Comparison of ENCODE assay signal across 16 cellular contexts in genomic region chr9:18981471-18982245, GRCh38. TPM values are rescaled to one million over a fixed set of nuclear protein-coding genes. Genes with fewer than 3 reads are reported as not detected.
DNase-seq lines count a peak whose midpoint lies in the region; ATAC-seq and TF ChIP-seq lines count a peak whose summit lies in the region.
"Had no signal": no experiment of that assay in that cellular context is flagged by ENCODE, and none has a peak within 500 bp of the region (broad histone marks: within the 10 kb centered on the region; RNA-seq: fewer than 3 reads in every experiment).

No MANE protein-coding gene starts in this region.

- no peak overlapping the region for H3K4me3 ChIP-seq in GM23338
- H3K4me3 ChIP-seq in choroid plexus epithelial cell (ENCODE audit: low read depth, low read length) = no peak overlapping the region
- no peak overlapping the region for H3K4me3 ChIP-seq in mesendoderm (ENCODE audit: low read length)
- no peak overlapping the region for H3K4me3 ChIP-seq in SJCRH30
- H3K4me3 ChIP-seq: A549 had no signal

- no peak for TF ChIP-seq CTCF in GM23338 (conservative IDR thresholded peaks at IDR 0.05; ENCODE audit: low read depth in 2 of 2)
- no peak for TF ChIP-seq CTCF in choroid plexus epithelial cell (conservative IDR thresholded peaks at IDR 0.05; ENCODE audit: low read depth, low read length)

- peaks cover 11% of the 10 kb centered on the region for H3K27me3 Mint-ChIP-seq in GM23338 (ENCODE audit: insufficient read depth, low read depth, poor library complexity)

- no peak overlapping the region for H2BK5ac ChIP-seq in mesendoderm (ENCODE audit: low read length)

- H3K79me2 ChIP-seq in GM23338 (replicated peaks; ENCODE audit: insufficient read depth) = no peaks in the 10 kb centered on the region
- no peaks in the 10 kb centered on the region for H3K79me2 ChIP-seq in mesendoderm (ENCODE audit: control insufficient read depth, insufficient read depth, low read length)

- DNase-seq in GM23338 (ENCODE audit: low spot score) = no peak
- no peak for DNase-seq in HEK293T (ENCODE audit: extremely low spot score)
- peak; percentile 23 for DNase-seq in choroid plexus epithelial cell (ENCODE audit: low read depth)
- no peak for DNase-seq in mesendoderm
- no peak for DNase-seq in RPMI8226
- no peak for DNase-seq in SJCRH30
- no peak for DNase-seq in HuH-7.5 (ENCODE audit: low spot score)
- DNase-seq in T-helper 9 cell = no peak
- DNase-seq: BE2C; CD4-positive, alpha-beta memory T cell; DMS79; GDM1 had no signal

- H3K4me2 ChIP-seq in GM23338 = no peak overlapping the region
- H3K4me2 ChIP-seq in mesendoderm (ENCODE audit: low read length) = no peak overlapping the region
- H3K4me2 ChIP-seq: A549 had no signal

- H3K4me3 Mint-ChIP-seq in GM23338 = no peak overlapping the region
- H3K4me3 Mint-ChIP-seq: CD4-positive, alpha-beta memory T cell had no signal

- H2BK15ac ChIP-seq in mesendoderm (replicated peaks; ENCODE audit: low read depth) = no peak overlapping the region

- H3K36me3 ChIP-seq in GM23338 (ENCODE audit: insufficient read depth) (no peaks in the 10 kb centered on the region), mesendoderm (ENCODE audit: control insufficient read depth, insufficient read depth, low read length) (no peaks in the 10 kb centered on the region), SJCRH30 (no peaks in the 10 kb centered on the region)
- H3K36me3 ChIP-seq: BE2C had no signal

- no CpG with 5 or more reads among the region's 4 CpGs for WGBS in mesendoderm (ENCODE audit: extremely low coverage, insufficient coverage, low lambda C conversion rate)

- no peaks in the 10 kb centered on the region; the same call in 2 of the 3 replicates for H3K36me3 Mint-ChIP-seq in GM23338 (ENCODE audit: low read depth)
- H3K36me3 Mint-ChIP-seq: CD4-positive, alpha-beta memory T cell had no signal

- POLR2A ChIA-PET in HEK293T (lab: Yijun Ruan, JAX) = no interaction called here

- no peaks in the 10 kb centered on the region; the same call in 1 of the 3 replicates for H3K9me3 Mint-ChIP-seq in GM23338
- H3K9me3 Mint-ChIP-seq: CD4-positive, alpha-beta memory T cell had no signal

- no peak overlapping the region for H3K4ac ChIP-seq in mesendoderm (ENCODE audit: low read depth, low read length)

- H3K9me3 ChIP-seq in SJCRH30 (replicated peaks) = no peaks in the 10 kb centered on the region
- H3K9me3 ChIP-seq: A549, BE2C had no signal

- peak overlapping the region; percentile 13; the same call in 1 of the 2 replicates for H3K27ac Mint-ChIP-seq in GM23338
- H3K27ac Mint-ChIP-seq: CD4-positive, alpha-beta memory T cell had no signal

- H3K56ac ChIP-seq in mesendoderm (ENCODE audit: low read length) = no peak overlapping the region

- H4K5ac ChIP-seq in mesendoderm (ENCODE audit: low read length) = no peak overlapping the region

- H3K27ac ChIP-seq in GM23338 (ENCODE audit: low read depth) (no peak overlapping the region), mesendoderm (ENCODE audit: low read depth, low read length) (no peak overlapping the region), SJCRH30 (no peak overlapping the region)
- H3K27ac ChIP-seq: A549, C4-2B had no signal

- H3K9ac ChIP-seq in mesendoderm (ENCODE audit: low read length) = no peak overlapping the region

- CTCF ChIA-PET in HEK293T (lab: Yijun Ruan, JAX) = interaction anchor here (0.7 kb wide), 1 partner anchor 30 kb away, joined by 3 read pairs; no protein-coding TSS in a partner anchor

- no peak overlapping the region for H2BK120ac ChIP-seq in mesendoderm (ENCODE audit: low read depth, low read length)

- no peaks in the 10 kb centered on the region for H4K20me1 ChIP-seq in GM23338 (replicated peaks; ENCODE audit: insufficient read depth)

- no peak overlapping the region for H3K23ac ChIP-seq in mesendoderm (ENCODE audit: low read length)

- 0 out of 2 replicates have a peak, but pooled peaks cover 6% of the 10 kb centered on the region for H3K4me1 ChIP-seq in GM23338 (ENCODE audit: insufficient read depth)
- no peaks in the 10 kb centered on the region for H3K4me1 ChIP-seq in mesendoderm (ENCODE audit: control insufficient read depth, low read depth, low read length)
- peaks cover 14% of the 10 kb centered on the region for H3K4me1 ChIP-seq in SJCRH30
- H3K4me1 ChIP-seq: A549, BE2C had no signal

- no peaks in the 10 kb centered on the region for H3F3A ChIP-seq in GM23338 (replicated peaks; ENCODE audit: low read depth)

- H3K27me3 ChIP-seq in GM23338 (ENCODE audit: insufficient read depth) (no peaks in the 10 kb centered on the region), mesendoderm (ENCODE audit: insufficient read depth, low read length, poor library complexity) (no peaks in the 10 kb centered on the region), SJCRH30 (no peaks in the 10 kb centered on the region)

- peak overlapping the region; percentile 74 for H2AFZ ChIP-seq in GM23338

- no peak overlapping the region for H2AK5ac ChIP-seq in mesendoderm (ENCODE audit: low read length)

- H4K8ac ChIP-seq in mesendoderm (ENCODE audit: low read depth, low read length) = peak overlapping the region; percentile 76

- ATAC-seq in GM23338 = no peak
- ATAC-seq: A549, HCT116 had no signal

- H3K79me1 ChIP-seq in mesendoderm (ENCODE audit: low read length) = no peaks in the 10 kb centered on the region

- H3K18ac ChIP-seq in mesendoderm (ENCODE audit: low read length) = no peak overlapping the region

- peaks cover 18% of the 10 kb centered on the region; the same call in 2 of the 3 replicates for H3K4me1 Mint-ChIP-seq in GM23338

- no peaks in the 10 kb centered on the region for H3K9me2 ChIP-seq in GM23338 (ENCODE audit: insufficient read depth)

TF ChIP-seq in HEK293T, 16 proteins besides CTCF, POLR2A, EP300 and RAD21:
- no peak for TF ChIP-seq FOXK2 (IDR thresholded peaks at IDR 0.05)
- TF ChIP-seq L3MBTL2 (conservative IDR thresholded peaks at IDR 0.05) = peak; percentile 46
- TF ChIP-seq, protein P1, sequence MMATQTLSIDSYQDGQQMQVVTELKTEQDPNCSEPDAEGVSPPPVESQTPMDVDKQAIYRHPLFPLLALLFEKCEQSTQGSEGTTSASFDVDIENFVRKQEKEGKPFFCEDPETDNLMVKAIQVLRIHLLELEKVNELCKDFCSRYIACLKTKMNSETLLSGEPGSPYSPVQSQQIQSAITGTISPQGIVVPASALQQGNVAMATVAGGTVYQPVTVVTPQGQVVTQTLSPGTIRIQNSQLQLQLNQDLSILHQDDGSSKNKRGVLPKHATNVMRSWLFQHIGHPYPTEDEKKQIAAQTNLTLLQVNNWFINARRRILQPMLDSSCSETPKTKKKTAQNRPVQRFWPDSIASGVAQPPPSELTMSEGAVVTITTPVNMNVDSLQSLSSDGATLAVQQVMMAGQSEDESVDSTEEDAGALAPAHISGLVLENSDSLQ (IDR thresholded peaks at IDR 0.05) = no peak
- no peak for TF ChIP-seq ARNT (IDR thresholded peaks at IDR 0.05)
- no peak for TF ChIP-seq ELF4 (IDR thresholded peaks at IDR 0.05)
- no peak for TF ChIP-seq TARDBP (IDR thresholded peaks at IDR 0.05)
- TF ChIP-seq ZNF384 (IDR thresholded peaks at IDR 0.05) = no peak

RNA-seq across cellular contexts. Expression of gene SAXO1, which starts 51.4 kb away (rescaled TPM):
- total RNA-seq in GM23338 (2014; rRNA removed; shearing (Covaris generic)) = not detected in 2 replicates
- 0.02 and 0.10 TPM in 2 replicates for polyA plus RNA-seq in GM23338 (2016; fragmentation: Nextera tagmentation; extraction: Ambion mirVana)
- polyA plus RNA-seq in mesendoderm (2013, experiment 1 of 2) = 0.01 TPM
- 0.04 TPM for polyA plus RNA-seq in mesendoderm (2013, experiment 2 of 2)
- not detected in 2 replicates for total RNA-seq in SJCRH30 (2014; rRNA removed; shearing (Covaris generic))
- total RNA-seq: HT1080 had no signal
- polyA plus RNA-seq: A549 had no signal
